In the genomic region with DNA sequence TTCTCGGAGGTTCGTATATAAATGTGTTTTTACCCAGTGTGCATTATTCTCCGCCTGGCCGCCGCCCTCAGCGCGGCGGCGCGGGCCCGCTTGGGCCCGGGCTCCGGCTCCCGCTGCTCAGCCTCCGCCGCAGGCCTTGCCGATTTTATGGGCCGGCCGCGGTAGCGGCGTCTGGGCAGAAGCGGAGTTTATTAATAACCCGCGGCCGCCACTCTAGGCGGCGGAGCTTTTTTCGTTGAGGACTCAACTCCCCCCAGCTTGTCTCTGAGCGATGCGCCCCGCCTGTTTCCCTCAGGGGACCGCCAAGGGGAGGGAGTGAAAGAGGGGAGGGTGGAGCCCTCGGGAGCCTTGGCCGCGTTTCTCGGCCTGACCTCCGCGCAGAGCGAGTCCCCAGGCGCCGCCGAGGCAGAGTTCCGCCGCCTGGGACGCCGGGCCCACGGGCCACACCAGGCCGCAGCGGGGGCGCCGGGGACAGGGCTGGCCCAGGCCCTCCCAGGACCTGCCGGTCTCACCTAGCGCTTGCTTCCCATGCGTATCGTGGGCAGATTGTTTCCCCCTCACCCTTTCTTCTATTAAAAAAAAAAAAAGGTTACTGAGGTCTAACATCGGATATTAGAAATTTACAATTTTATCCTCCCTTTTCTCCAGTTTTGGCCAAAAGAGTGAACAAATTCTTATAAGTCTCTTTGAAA, we compare ENCODE assay signal across 8 cellular contexts. TPM values are rescaled to one million over a fixed set of nuclear protein-coding genes. Genes with fewer than 3 reads are reported as not detected.
A peak's percentile ranks its signal among the peaks of the same experiment; 100 is the strongest.
DNase-seq lines count a peak whose midpoint lies in the region; ATAC-seq and TF ChIP-seq lines count a peak whose summit lies in the region.

No MANE protein-coding gene starts in this region.

- peak overlapping the region; percentile 59 for H4K5ac ChIP-seq in IMR-90 (ENCODE audit: low read depth, low read length)

- H2BK15ac ChIP-seq in IMR-90 (ENCODE audit: low read depth, low read length) = no peak overlapping the region

- peak overlapping the region; percentile 97 to 99 (median 99) for H3K27ac Mint-ChIP-seq in naive B cell
- peak overlapping the region; percentile 98 for H3K27ac Mint-ChIP-seq in stimulated activated memory B cell treated with anti-CD40 and anti-IgM and Interleukin-4, amounts not matched to agents 10 μg/mL and 1 μg/mL and 100 μg/mL, for 72 hours

- H3K36me3 ChIP-seq in IMR-90 (ENCODE audit: control insufficient read depth, insufficient read depth, low read length) (no peaks in the 10 kb centered on the region), PC-9 (ENCODE audit: low read depth) (no peaks in the 10 kb centered on the region)

- H3K4me1 Mint-ChIP-seq in naive B cell = peaks cover 18 to 31% (median 20%) of the 10 kb centered on the region in 3 donors
- H3K4me1 Mint-ChIP-seq in stimulated activated memory B cell treated with anti-CD40 and anti-IgM and Interleukin-4, amounts not matched to agents 10 μg/mL and 1 μg/mL and 100 μg/mL, for 72 hours = peaks cover 23% of the 10 kb centered on the region

- dilution Hi-C loops in IMR-90 (cut with HindIII; ENCODE audit: low sequenced_read_pairs, unreplicated experiment) = no loop called here

- H3K9me3 Mint-ChIP-seq in naive B cell = peaks cover 0 to 4% (median 0%) of the 10 kb centered on the region in 7 donors
- no peaks in the 10 kb centered on the region for H3K9me3 Mint-ChIP-seq in stimulated activated memory B cell treated with anti-CD40 and anti-IgM and Interleukin-4, amounts not matched to agents 10 μg/mL and 1 μg/mL and 100 μg/mL, for 72 hours

- no peak overlapping the region for H2BK20ac ChIP-seq in IMR-90 (ENCODE audit: low read depth, low read length)

- H3K9me3 ChIP-seq in IMR-90 (ENCODE audit: control insufficient read depth, insufficient read depth, low read length) = no peaks in the 10 kb centered on the region
- H3K9me3 ChIP-seq in PC-9 (ENCODE audit: insufficient read depth, low read depth) = no peaks in the 10 kb centered on the region

- DNase-seq in DMS53 (lab: John Stamatoyannopoulos, UW) (peak; percentile 95), IMR-90 (peak; percentile 86), PC-9 (peak; percentile 71 to 76), fibroblast of gingiva (ENCODE audit: low read depth) (peak; percentile 96), naive B cell (peak; percentile 90)
- peak; percentile 54 to 64 for DNase-seq in activated T-helper 1 cell treated with anti-CD3 and anti-CD28 coated beads, Interleukin-2, amount 50 U/mL, for 16 hours (ENCODE audit: low read depth in 1 of 2, low spot score in 1 of 2)

- peak overlapping the region; percentile 71 for H2AK5ac ChIP-seq in IMR-90 (ENCODE audit: low read depth, low read length)

- TF ChIP-seq POLR2A in IMR-90 (IDR thresholded peaks at IDR 0.05; ENCODE audit: low read depth, low read length) = peak; percentile 99

- POLR2A ChIA-PET in IMR-90 (lab: Charles Lee; ENCODE audit: unreplicated experiment) = interaction anchor here (0.6 to 1.2 kb wide), 6 partner anchors 12 to 196 kb away, joined by 3 to 5 read pairs (median 4); partner anchors contain the start of gene DENND5A
- POLR2A ChIA-PET in PC-9 (lab: Charles Lee; ENCODE audit: unreplicated experiment) = interaction anchor here (0.6 to 1.2 kb wide), 5 partner anchors 108 to 161 kb away, joined by 3 to 14 read pairs (median 5); partner anchors contain the start of gene WEE1

- H3K9me2 ChIP-seq in PC-9 (ENCODE audit: insufficient read depth) = no peaks in the 10 kb centered on the region

- peak overlapping the region; percentile 24; the same call in 1 of the 2 replicates for H2BK120ac ChIP-seq in IMR-90 (ENCODE audit: low read depth, low read length)

- WGBS in IMR-90 (ENCODE audit: extremely low coverage in 2 of 2, insufficient read length in 1 of 2), 2 experiments = 0% methylated on average over 24 of the region's 57 CpGs; no CpG with 5 or more reads in 1 of the 2 experiments

- peaks cover 0 to 11% of the 10 kb centered on the region in 2 donors for H3K36me3 Mint-ChIP-seq in naive B cell
- peaks cover 6% of the 10 kb centered on the region for H3K36me3 Mint-ChIP-seq in stimulated activated memory B cell treated with anti-CD40 and anti-IgM and Interleukin-4, amounts not matched to agents 10 μg/mL and 1 μg/mL and 100 μg/mL, for 72 hours

- H3F3A ChIP-seq in PC-9 (ENCODE audit: insufficient read depth, low read depth) = peaks cover 14% of the 10 kb centered on the region

- H3K9ac ChIP-seq in IMR-90 (ENCODE audit: low read depth, low read length) = peak overlapping the region; percentile 92

- H3K9me1 ChIP-seq in IMR-90 (ENCODE audit: insufficient read depth, low read length) = no peaks in the 10 kb centered on the region

- ATAC-seq in GM21529 (IDR thresholded peaks at IDR 0.05; ENCODE audit: unreplicated experiment) (peak; percentile 40), IMR-90 (ENCODE audit: low read depth) (peak; percentile 72), naive B cell (ENCODE audit: low read depth in 2 of 2) (peak; percentile 51 to 54)
- ATAC-seq in stimulated activated memory B cell treated with anti-CD40 and anti-IgM and Interleukin-4, amounts not matched to agents 10 μg/mL and 1 μg/mL and 100 μg/mL, for 72 hours = peak; percentile 83

- intact Hi-C loops in IMR-90 (cut with micrococcal nuclease) (loop anchor here (2.0 to 5.0 kb wide), 2 partner anchors 151 to 288 kb away; no protein-coding TSS in a partner anchor), PC-9 (cut with micrococcal nuclease; ENCODE audit: unreplicated experiment) (loop anchor here (2.0 kb wide), 2 partner anchors 108 to 152 kb away; no protein-coding TSS in a partner anchor)

- H3K4me2 ChIP-seq in IMR-90 (ENCODE audit: low read depth, low read length) = peak overlapping the region; percentile 97
- peak overlapping the region; percentile 98 for H3K4me2 ChIP-seq in PC-9

- peak overlapping the region; percentile 64 for H4K91ac ChIP-seq in IMR-90 (ENCODE audit: insufficient read depth, low read depth, low read length)

- H2AFZ ChIP-seq in IMR-90 (replicated peaks; ENCODE audit: low read length, poor library complexity) (peak overlapping the region; percentile 88), PC-9 (0 out of 2 replicates have a peak overlapping the region, but pooled peaks have one; percentile 40)

- no peaks in the 10 kb centered on the region for H4K20me1 ChIP-seq in IMR-90 (ENCODE audit: insufficient read depth, low read length)
- no peaks in the 10 kb centered on the region for H4K20me1 ChIP-seq in PC-9 (ENCODE audit: insufficient read depth)

- no peaks in the 10 kb centered on the region for H3K27me3 ChIP-seq in IMR-90 (ENCODE audit: control insufficient read depth, insufficient read depth, low read length)
- H3K27me3 ChIP-seq in PC-9 (ENCODE audit: insufficient read depth, low read depth) = no peaks in the 10 kb centered on the region

- H4K8ac ChIP-seq in IMR-90 (ENCODE audit: low read depth in 2 of 2, low read length in 2 of 2) = peak overlapping the region; percentile 67 to 87

- CTCF ChIA-PET in IMR-90 (lab: Yijun Ruan, JAX) (interaction anchor here (0.7 kb wide), 1 partner anchor 23 kb away, joined by 3 read pairs; no protein-coding TSS in a partner anchor), PC-9 (lab: Charles Lee) (interaction anchor here (0.6 kb wide), 1 partner anchor 864 kb away, joined by 3 read pairs; no protein-coding TSS in a partner anchor)

- H3K79me2 ChIP-seq in PC-9 (ENCODE audit: low read depth) = peaks cover 50% of the 10 kb centered on the region

- peak overlapping the region; percentile 90 for H3K14ac ChIP-seq in IMR-90 (replicated peaks; ENCODE audit: low read depth, low read length)

- peak overlapping the region; percentile 99 for H3K56ac ChIP-seq in IMR-90 (ENCODE audit: extremely low read depth, insufficient read depth, low read length)

- H3K4me1 ChIP-seq in IMR-90 (ENCODE audit: control insufficient read depth, insufficient read depth, low read length) = no peaks in the 10 kb centered on the region
- H3K4me1 ChIP-seq in PC-9 (replicated peaks; ENCODE audit: insufficient read depth) = peaks cover 22% of the 10 kb centered on the region

- TF ChIP-seq RAD21 in IMR-90 (IDR thresholded peaks at IDR 0.05; ENCODE audit: low read length) = no peak

- no peaks in the 10 kb centered on the region for H3K27me3 Mint-ChIP-seq in naive B cell
- H3K27me3 Mint-ChIP-seq in stimulated activated memory B cell treated with anti-CD40 and anti-IgM and Interleukin-4, amounts not matched to agents 10 μg/mL and 1 μg/mL and 100 μg/mL, for 72 hours = no peaks in the 10 kb centered on the region

- BruUV-seq in IMR-90 (replicated peaks; lab: Mats Ljungman, UMichigan) (no TSS peak), PC-9 (replicated peaks; lab: Mats Ljungman, UMichigan) (TSS peak; percentile 79)

- peak overlapping the region; percentile 92 for H2BK5ac ChIP-seq in IMR-90 (ENCODE audit: low read depth, low read length, poor library complexity, severe bottlenecking)

- TF ChIP-seq CTCF in IMR-90 (conservative IDR thresholded peaks at IDR 0.05; ENCODE audit: low read depth, low read length) (no peak), PC-9 (conservative IDR thresholded peaks at IDR 0.05) (no peak)

- peak overlapping the region; percentile 79 for H3K18ac ChIP-seq in IMR-90 (ENCODE audit: low read depth, low read length)

- H3K4me3 ChIP-seq in IMR-90 (ENCODE audit: insufficient read depth, low read depth, low read length) (peak overlapping the region; percentile 55), PC-9 (peak overlapping the region; percentile 86)

- H3K23ac ChIP-seq in IMR-90 (ENCODE audit: low read depth, low read length) = peak overlapping the region; percentile 94; the same call in 1 of the 2 replicates

- H3K27ac ChIP-seq in IMR-90 (ENCODE audit: insufficient read depth, low read length) (peak overlapping the region; percentile 95), PC-9 (peak overlapping the region; percentile 96)

- in situ Hi-C loops in IMR-90 (cut with MboI; ENCODE audit: low sequenced_read_pairs) = no loop called here

- H2AK9ac ChIP-seq in IMR-90 (replicated peaks; ENCODE audit: low read depth, low read length, poor library complexity) = peak overlapping the region; percentile 90

- peaks cover 16 to 39% of the 10 kb centered on the region in 2 experiments for H3K79me1 ChIP-seq in IMR-90 (ENCODE audit: low read depth in 1 of 2, low read length in 2 of 2)

- H3K4me3 Mint-ChIP-seq in naive B cell = peak overlapping the region; percentile 94 to 98 (median 96)
- H3K4me3 Mint-ChIP-seq in stimulated activated memory B cell treated with anti-CD40 and anti-IgM and Interleukin-4, amounts not matched to agents 10 μg/mL and 1 μg/mL and 100 μg/mL, for 72 hours = peak overlapping the region; percentile 96

- peak overlapping the region; percentile 91 for H3K4ac ChIP-seq in IMR-90 (ENCODE audit: low read depth, low read length)

TF ChIP-seq in IMR-90, 13 proteins besides CTCF, POLR2A, EP300 and RAD21 (continues in another document):
- TF ChIP-seq MXI1 (IDR thresholded peaks at IDR 0.05; ENCODE audit: borderline replicate concordance, low read depth, low read length) (0 out of 2 replicates have a peak, but pooled peaks have one; percentile 32), MAFK (IDR thresholded peaks at IDR 0.05; ENCODE audit: low read depth, low read length) (peak; percentile 34; the same call in 1 of the 2 replicates), CEBPB (IDR thresholded peaks at IDR 0.05; ENCODE audit: low read depth, low read length) (no peak)

RNA-seq across cellular contexts. Expression of gene ZNF143, which starts 0.4 kb away (rescaled TPM):
- total RNA-seq in IMR-90 (2012; rRNA removed) = 49.6 and 58.9 TPM in 2 replicates
- polyA plus RNA-seq in IMR-90 (2012; rRNA removed) = 22.7 and 23.8 TPM in 2 replicates
- polyA plus RNA-seq in IMR-90 (2012; cell fraction: cytosol; rRNA removed) = 5.1 and 9.3 TPM in 2 replicates
- polyA plus RNA-seq in IMR-90 (2012; cell fraction: nucleus; rRNA removed; ENCODE audit: low replicate concordance) = 7.8 and 15.8 TPM in 2 replicates
- total RNA-seq in PC-9 (2021) = 14.7 and 16.5 TPM in 2 replicates
- polyA plus RNA-seq in naive B cell (ENCODE audit: low read depth in 6 of 6) = 10 to 100 TPM; 16.0 to 46.8 (median 34.9) TPM

Comparison
In these comparisons a context has a peak if more than half of its experiments do, and no peak if none do; other contexts are left out.
1. Peak in every context shown above with its lines: DNase-seq, ATAC-seq, H3K4me3 ChIP-seq and H3K27ac ChIP-seq.